ENCODE assay signal across 8 cellular contexts in the genomic region with DNA sequence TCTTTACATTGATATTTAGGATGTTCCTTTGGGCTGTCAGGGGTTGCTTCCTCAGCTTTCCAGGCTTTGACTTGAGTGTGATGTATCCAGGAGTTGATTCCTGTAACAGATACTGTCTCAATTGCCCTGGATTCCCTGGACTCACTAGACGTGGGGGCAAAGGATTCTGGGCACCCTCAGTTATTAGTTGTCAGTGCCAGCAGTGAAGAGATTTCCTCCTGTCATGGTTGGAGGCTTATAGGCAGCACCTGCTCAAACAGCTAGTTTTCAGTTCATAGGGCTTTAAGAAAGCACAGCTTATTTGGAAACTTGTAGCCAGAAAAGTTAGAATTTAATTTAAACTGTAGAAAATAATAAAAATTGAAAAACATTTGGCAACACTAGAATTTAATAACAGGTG. TPM values are rescaled to one million over a fixed set of nuclear protein-coding genes. Genes with fewer than 3 reads are reported as not detected.
"Had no signal": no experiment of that assay in that cellular context is flagged by ENCODE, and none has a peak within 500 bp of the region (broad histone marks: within the 10 kb centered on the region; RNA-seq: fewer than 3 reads in every experiment).

No MANE protein-coding gene starts in this region.

- H3K27ac Mint-ChIP-seq: GM23338, H9 had no signal

- FAIRE-seq: H1, H54, HTR-8/SVneo had no signal

- ATAC-seq: GM23338 had no signal

- DNase-seq: H9, HCEC 1CT, IMR-90 had no signal

- H3K4me1 Mint-ChIP-seq: GM23338 had no signal

- H3K4me3 Mint-ChIP-seq: GM23338, H9 had no signal

- H3K4me3 ChIP-seq: GM23338 had no signal

RNA-seq across cellular contexts. Expression of a gene that starts 9.5 kb away (rescaled TPM):
- total RNA-seq: GM23338, H1, H9, HT-29, IMR-90 had no signal
- polyA plus RNA-seq: GM23338, H1, IMR-90 had no signal
